ENCODE assay signal across 17 cellular contexts in the genomic region with DNA sequence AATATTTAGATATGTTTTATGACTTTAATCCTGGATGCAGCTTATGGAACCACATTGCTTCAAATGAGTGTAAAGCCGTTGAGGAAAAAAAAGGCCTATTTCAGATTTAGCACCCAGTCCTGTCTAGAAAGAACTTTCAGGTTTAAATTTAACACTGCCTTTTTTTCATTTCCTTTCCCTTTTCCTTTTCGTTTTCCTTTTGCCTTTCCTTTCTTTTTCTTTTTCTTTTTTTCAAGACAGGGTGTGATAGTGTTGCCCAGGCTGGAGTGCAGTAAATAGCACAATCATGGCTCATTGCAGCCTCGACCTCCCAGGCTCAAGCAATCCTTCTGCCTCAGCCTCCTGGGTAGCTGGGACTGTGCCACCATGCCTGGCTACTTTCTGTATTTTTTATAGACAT. TPM values are rescaled to one million over a fixed set of nuclear protein-coding genes. Genes with fewer than 3 reads are reported as not detected.
DNase-seq lines count a peak whose midpoint lies in the region; ATAC-seq lines count a peak whose summit lies in the region.
"Had no signal": no experiment of that assay in that cellular context is flagged by ENCODE, and none has a peak within 500 bp of the region (broad histone marks: within the 10 kb centered on the region; RNA-seq: fewer than 3 reads in every experiment).

No MANE protein-coding gene starts in this region.

- peaks cover 83% of the 10 kb centered on the region for H3K4me1 Mint-ChIP-seq in activated T-cell treated with anti-CD3 and anti-CD28 coated beads, Interleukin-2, amount 50 U/mL, for 72 hours (ENCODE audit: low read depth)
- peaks cover 33 to 61% (median 41%) of the 10 kb centered on the region in 4 donors for H3K4me1 Mint-ChIP-seq in CD4-positive, alpha-beta memory T cell
- H3K4me1 Mint-ChIP-seq in T-helper 17 cell (peaks cover 32% of the 10 kb centered on the region), memory B cell (peaks cover 23% of the 10 kb centered on the region)

- no peaks in the 10 kb centered on the region for H3K27me3 ChIP-seq in CD4-positive, alpha-beta memory T cell (ENCODE audit: insufficient read depth, low read length)

- no peak overlapping the region for H3K4me3 Mint-ChIP-seq in activated T-cell treated with anti-CD3 and anti-CD28 coated beads, Interleukin-2, amount 50 U/mL, for 72 hours
- H3K4me3 Mint-ChIP-seq in CD4-positive, alpha-beta memory T cell: peak overlapping the region in 1 of 8 donors; percentile 61
- H3K4me3 Mint-ChIP-seq in T-helper 17 cell (peak overlapping the region; percentile 66), memory B cell (no peak overlapping the region)
- H3K4me3 Mint-ChIP-seq: CD14-positive monocyte had no signal

- peaks cover 26% of the 10 kb centered on the region for H3K36me3 ChIP-seq in CD4-positive, alpha-beta memory T cell (ENCODE audit: insufficient read depth, low read length)

- intact Hi-C loops in CD4-positive, alpha-beta memory T cell (cut with micrococcal nuclease): no loop called here

- no peaks in the 10 kb centered on the region for H3K27me3 Mint-ChIP-seq in activated T-cell treated with anti-CD3 and anti-CD28 coated beads, Interleukin-2, amount 50 U/mL, for 72 hours (ENCODE audit: low read depth)
- no peaks in the 10 kb centered on the region for H3K27me3 Mint-ChIP-seq in CD4-positive, alpha-beta memory T cell
- H3K27me3 Mint-ChIP-seq in T-helper 17 cell (no peaks in the 10 kb centered on the region), memory B cell (no peaks in the 10 kb centered on the region)

- POLR2A ChIA-PET in CD4-positive, alpha-beta memory T cell (lab: Charles Lee; ENCODE audit: partially characterized antibody): no interaction called here

- peak overlapping the region; percentile 11 for H3K27ac Mint-ChIP-seq in activated T-cell treated with anti-CD3 and anti-CD28 coated beads, Interleukin-2, amount 50 U/mL, for 72 hours
- H3K27ac Mint-ChIP-seq in CD4-positive, alpha-beta memory T cell: peak overlapping the region in 4 of 7 donors; percentile 50 to 84 (median 66)
- H3K27ac Mint-ChIP-seq in T-helper 17 cell (no peak overlapping the region), memory B cell (peak overlapping the region; percentile 26)

- H3K9me3 ChIP-seq in CD4-positive, alpha-beta memory T cell (ENCODE audit: control insufficient read depth in 1 of 2, low read length in 2 of 2): no peaks in the 10 kb centered on the region
- no peaks in the 10 kb centered on the region for H3K9me3 ChIP-seq in T-helper 17 cell (ENCODE audit: control insufficient read depth, low read length, poor library complexity, severe bottlenecking)

- H3K27ac ChIP-seq in CD4-positive, alpha-beta memory T cell (ENCODE audit: low read depth, low read length): no peak overlapping the region
- H3K27ac ChIP-seq: HL-60 had no signal

- no peak for DNase-seq in activated T-cell treated with anti-CD3 and anti-CD28 coated beads, Interleukin-2, amount 50 U/mL, for 72 hours
- DNase-seq in activated T-cell treated with anti-CD3 and anti-CD28 coated beads, Interleukin-2, amount 50 U/mL, for 1 hour: no peak
- no peak for DNase-seq in CD4-positive, alpha-beta memory T cell
- DNase-seq in T-helper 17 cell (no peak), memory B cell (ENCODE audit: low spot score in 2 of 2) (no peak), H4 (ENCODE audit: low spot score) (no peak)
- DNase-seq: Calu3, DMS53, NCI-H187, NCI-H345, NCI-H526, SHP77 had no signal

- no peak overlapping the region for H3K4me3 ChIP-seq in CD4-positive, alpha-beta memory T cell (ENCODE audit: low read length in 2 of 2)

- CTCF ChIA-PET in CD4-positive, alpha-beta memory T cell (lab: Charles Lee; ENCODE audit: partially characterized antibody): no interaction called here

- no peaks in the 10 kb centered on the region for H3K9me3 Mint-ChIP-seq in activated T-cell treated with anti-CD3 and anti-CD28 coated beads, Interleukin-2, amount 50 U/mL, for 72 hours
- H3K9me3 Mint-ChIP-seq in CD4-positive, alpha-beta memory T cell: no peaks in the 10 kb centered on the region
- H3K9me3 Mint-ChIP-seq in memory B cell: no peaks in the 10 kb centered on the region
- H3K9me3 Mint-ChIP-seq: CD14-positive monocyte had no signal

- ATAC-seq in activated T-cell treated with anti-CD3 and anti-CD28 coated beads, Interleukin-2, amount 50 U/mL, for 72 hours (replicated peaks in 1 of 2): no peak
- no peak for ATAC-seq in T-helper 17 cell
- no peak for ATAC-seq in memory B cell (ENCODE audit: low read depth)
- ATAC-seq in GM19035 (IDR thresholded peaks at IDR 0.05; ENCODE audit: unreplicated experiment): no peak
- ATAC-seq in HG02852 (IDR thresholded peaks at IDR 0.05; ENCODE audit: unreplicated experiment): no peak

- peaks cover 0 to 22% of the 10 kb centered on the region in 2 donors for H3K36me3 Mint-ChIP-seq in activated T-cell treated with anti-CD3 and anti-CD28 coated beads, Interleukin-2, amount 50 U/mL, for 72 hours (ENCODE audit: insufficient read depth in 2 of 2)
- H3K36me3 Mint-ChIP-seq in CD4-positive, alpha-beta memory T cell: peaks cover 28 to 45% of the 10 kb centered on the region in 2 donors
- H3K36me3 Mint-ChIP-seq in T-helper 17 cell (ENCODE audit: low read depth) (peaks cover 4% of the 10 kb centered on the region), memory B cell (peaks cover 16% of the 10 kb centered on the region)

- peaks cover 61% of the 10 kb centered on the region for H3K4me1 ChIP-seq in CD4-positive, alpha-beta memory T cell (ENCODE audit: insufficient read depth, low read length)

RNA-seq across cellular contexts. Expression of a gene that starts 15.9 kb away (rescaled TPM):
- 100 to 1,000 TPM; 148 to 190 TPM for total RNA-seq in activated T-cell treated with anti-CD3 and anti-CD28 coated beads, Interleukin-2, amount 50 U/mL, for 72 hours
- 100 to 1,000 TPM; 254 to 291 TPM for total RNA-seq in CD4-positive, alpha-beta memory T cell
- polyA plus RNA-seq in CD4-positive, alpha-beta memory T cell: 10 to 100 TPM; 21.9 to 79.6 TPM
- 100 to 1,000 TPM; 129 to 155 TPM for total RNA-seq in T-helper 17 cell
- total RNA-seq in H4 (2014; rRNA removed; shearing (Covaris generic)): 18.7 and 23.7 TPM in 2 replicates

RNA-seq across cellular contexts. Expression of a gene that starts 27.6 kb away (rescaled TPM):
- total RNA-seq in activated T-cell treated with anti-CD3 and anti-CD28 coated beads, Interleukin-2, amount 50 U/mL, for 72 hours: 10 to 100 TPM; 36.4 to 37.8 TPM
- total RNA-seq in CD4-positive, alpha-beta memory T cell: 10 to 100 TPM; 34.2 to 39.3 TPM
- polyA plus RNA-seq in CD4-positive, alpha-beta memory T cell: 1 to 10 TPM; 2.1 to 8.1 TPM
- total RNA-seq in T-helper 17 cell: 10 to 100 TPM; 24.3 to 25.6 TPM
- total RNA-seq in H4 (2014; rRNA removed; shearing (Covaris generic)): 34.6 and 36.3 TPM in 2 replicates

RNA-seq across cellular contexts. Expression of a gene that starts 32.0 kb away (rescaled TPM):
- total RNA-seq in activated T-cell treated with anti-CD3 and anti-CD28 coated beads, Interleukin-2, amount 50 U/mL, for 72 hours: not detected
- total RNA-seq in CD4-positive, alpha-beta memory T cell: not detected
- not detected for polyA plus RNA-seq in CD4-positive, alpha-beta memory T cell
- not detected for total RNA-seq in T-helper 17 cell
- total RNA-seq in H4 (2014; rRNA removed; shearing (Covaris generic)): not detected in 2 replicates
- total RNA-seq: A673, Calu3 had no signal
- polyA plus RNA-seq: CD14-positive monocyte had no signal
